Comparison of ENCODE assay signal across 11 cellular contexts in genomic region chr19:7701654-7702457, GRCh38. TPM values are rescaled to one million over a fixed set of nuclear protein-coding genes. Genes with fewer than 3 reads are reported as not detected.
DNase-seq lines count a peak whose midpoint lies in the region; ATAC-seq and TF ChIP-seq lines count a peak whose summit lies in the region.
"Had no signal": no experiment of that assay in that cellular context is flagged by ENCODE, and none has a peak within 500 bp of the region (broad histone marks: within the 10 kb centered on the region; RNA-seq: fewer than 3 reads in every experiment).

A gene with protein sequence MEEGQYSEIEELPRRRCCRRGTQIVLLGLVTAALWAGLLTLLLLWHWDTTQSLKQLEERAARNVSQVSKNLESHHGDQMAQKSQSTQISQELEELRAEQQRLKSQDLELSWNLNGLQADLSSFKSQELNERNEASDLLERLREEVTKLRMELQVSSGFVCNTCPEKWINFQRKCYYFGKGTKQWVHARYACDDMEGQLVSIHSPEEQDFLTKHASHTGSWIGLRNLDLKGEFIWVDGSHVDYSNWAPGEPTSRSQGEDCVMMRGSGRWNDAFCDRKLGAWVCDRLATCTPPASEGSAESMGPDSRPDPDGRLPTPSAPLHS (minus strand): TSS chr19:7702131. CDS start chr19:7699760, 2,371 bp downstream.

- TF ChIP-seq POLR2A in GM19193 (IDR thresholded peaks at IDR 0.05; ENCODE audit: extremely low read depth, insufficient read depth, insufficient read length) = peak; percentile 57

- H2BK15ac ChIP-seq in neuronal stem cell (ENCODE audit: low read length) = no peak within 1 kb of the TSS

- H3K4me1 ChIP-seq in CD8-positive, alpha-beta memory T cell (ENCODE audit: insufficient read depth, low read length) = peaks cover 29% of the 10 kb centered on the region
- no peaks in the 10 kb centered on the region for H3K4me1 ChIP-seq in neuronal stem cell (ENCODE audit: control insufficient read depth in 2 of 2, insufficient read depth in 1 of 2, low read depth in 1 of 2, low read length in 2 of 2)

- no peak within 1 kb of the TSS for H3K9ac ChIP-seq in neuronal stem cell (ENCODE audit: low read depth, low read length, poor library complexity)

- H3K27ac Mint-ChIP-seq in CD8-positive, alpha-beta memory T cell = peak within 1 kb of the TSS in 5 of 8 donors; percentile 21 to 79 (median 27)
- peak within 1 kb of the TSS; percentile 8 to 45 for H3K27ac Mint-ChIP-seq in T-cell

- peak; percentile 56 for ATAC-seq in HG02885 (IDR thresholded peaks at IDR 0.05; ENCODE audit: poor library complexity, unreplicated experiment)
- ATAC-seq in T-cell (replicated peaks in 1 of 4) = no peak

- peaks cover 22 to 39% (median 33%) of the 10 kb centered on the region in 3 donors for H3K4me1 Mint-ChIP-seq in CD8-positive, alpha-beta memory T cell
- H3K4me1 Mint-ChIP-seq in T-cell = peaks cover 41 to 58% (median 51%) of the 10 kb centered on the region in 3 donors
- H3K4me1 Mint-ChIP-seq: neural crest cell had no signal

- no peak within 1 kb of the TSS for H3K4me3 Mint-ChIP-seq in CD8-positive, alpha-beta memory T cell
- H3K4me3 Mint-ChIP-seq in T-cell = no peak within 1 kb of the TSS
- H3K4me3 Mint-ChIP-seq: neural crest cell had no signal

- H3K4me3 ChIP-seq in CD8-positive, alpha-beta memory T cell (ENCODE audit: low read length) = no peak within 1 kb of the TSS
- H3K4me3 ChIP-seq in neuronal stem cell (ENCODE audit: low read length in 2 of 2) = no peak within 1 kb of the TSS
- H3K4me3 ChIP-seq: SK-N-MC had no signal

- no peak within 1 kb of the TSS for H2AFZ ChIP-seq in neuronal stem cell (ENCODE audit: low read length)

- no peaks in the 10 kb centered on the region for H3K27me3 ChIP-seq in CD8-positive, alpha-beta memory T cell (ENCODE audit: insufficient read depth, low read length, poor library complexity, severe bottlenecking)
- H3K27me3 ChIP-seq in neuronal stem cell (ENCODE audit: control insufficient read depth in 3 of 3, insufficient read depth in 3 of 3, low read depth in 1 of 3, low read length in 3 of 3) = peaks cover 0 to 20% (median 2%) of the 10 kb centered on the region in 3 experiments

- no peak within 1 kb of the TSS for H3K18ac ChIP-seq in neuronal stem cell (ENCODE audit: low read length)

- POLR2A ChIA-PET in CD8-positive, alpha-beta memory T cell (lab: Charles Lee) = interaction anchor here (0.6 kb wide), 1 partner anchor 159 kb away, joined by 3 read pairs; no protein-coding TSS in a partner anchor
- POLR2A ChIA-PET in T-cell (lab: Charles Lee) = no interaction called here

- no peak within 1 kb of the TSS for H2BK12ac ChIP-seq in neuronal stem cell (ENCODE audit: low read length)

- H2BK120ac ChIP-seq in neuronal stem cell (ENCODE audit: low read depth, low read length) = no peak within 1 kb of the TSS

- no peaks in the 10 kb centered on the region for H3K36me3 Mint-ChIP-seq in CD8-positive, alpha-beta memory T cell
- no peaks in the 10 kb centered on the region for H3K36me3 Mint-ChIP-seq in T-cell

- H3K14ac ChIP-seq in neuronal stem cell (ENCODE audit: low read length) = no peak within 1 kb of the TSS

- H3K36me3 ChIP-seq in CD8-positive, alpha-beta memory T cell (ENCODE audit: insufficient read depth, low read length) = no peaks in the 10 kb centered on the region
- no peaks in the 10 kb centered on the region for H3K36me3 ChIP-seq in neuronal stem cell (replicated peaks in 1 of 2; ENCODE audit: control insufficient read depth in 2 of 2, insufficient read depth in 2 of 2, low read length in 2 of 2)

- H2BK5ac ChIP-seq in neuronal stem cell (ENCODE audit: low read length) = no peak within 1 kb of the TSS

- no peak within 1 kb of the TSS for H4K8ac ChIP-seq in neuronal stem cell (ENCODE audit: low read depth, low read length)

- peaks cover 3% of the 10 kb centered on the region for H3K79me1 ChIP-seq in neuronal stem cell (ENCODE audit: low read depth, low read length)

- H3K27ac ChIP-seq in CD8-positive, alpha-beta memory T cell (ENCODE audit: low read depth, low read length) = no peak within 1 kb of the TSS
- H3K27ac ChIP-seq in neuronal stem cell (replicated peaks; ENCODE audit: low read length) = no peak within 1 kb of the TSS
- H3K27ac ChIP-seq: SK-N-MC had no signal

- no CpG with 5 or more reads among the region's 20 CpGs for WGBS in neuronal stem cell (ENCODE audit: extremely low coverage in 2 of 2, insufficient read length in 2 of 2, insufficient replicate concordance in 1 of 2), 2 donors

- DNase-seq in CD8-positive, alpha-beta memory T cell = no peak
- DNase-seq in T-cell (no peak), medulla oblongata (ENCODE audit: extremely low spot score) (no peak), HUDEP-2 (lab: John Stamatoyannopoulos, UW; ENCODE audit: unreplicated experiment in 76 of 76) (no peak), activated gamma-delta T cell (lab: John Stamatoyannopoulos, UW) (no peak), neuronal stem cell (ENCODE audit: low spot score) (no peak)
- DNase-seq: IMR-90 had no signal

- no peak within 1 kb of the TSS for H2AK5ac ChIP-seq in neuronal stem cell (ENCODE audit: low read depth, low read length)

- no peak within 1 kb of the TSS for H4K91ac ChIP-seq in neuronal stem cell (ENCODE audit: low read depth, low read length, poor library complexity)

- no peak within 1 kb of the TSS for H3K23ac ChIP-seq in neuronal stem cell (ENCODE audit: low read depth, low read length, poor library complexity)

- H3K27me3 Mint-ChIP-seq in CD8-positive, alpha-beta memory T cell = peaks cover 13 to 20% of the 10 kb centered on the region in 2 donors
- H3K27me3 Mint-ChIP-seq in T-cell = peaks cover 3 to 10% of the 10 kb centered on the region in 2 donors

- no peaks in the 10 kb centered on the region for H3K9me3 ChIP-seq in CD8-positive, alpha-beta memory T cell (ENCODE audit: low read length)
- H3K9me3 ChIP-seq in neuronal stem cell (replicated peaks in 1 of 2; ENCODE audit: control insufficient read depth in 2 of 2, insufficient read depth in 1 of 2, low read depth in 1 of 2, low read length in 2 of 2) = no peaks in the 10 kb centered on the region

- no peaks in the 10 kb centered on the region for H3K9me3 Mint-ChIP-seq in CD8-positive, alpha-beta memory T cell
- H3K9me3 Mint-ChIP-seq in T-cell = no peaks in the 10 kb centered on the region
- H3K9me3 Mint-ChIP-seq: neural crest cell had no signal

- H3K4ac ChIP-seq in neuronal stem cell (ENCODE audit: low read length) = no peak within 1 kb of the TSS

- H3K4me2 ChIP-seq in neuronal stem cell (ENCODE audit: insufficient read depth, low read length, poor library complexity, severe bottlenecking) = no peak within 1 kb of the TSS

- CTCF ChIA-PET in CD8-positive, alpha-beta memory T cell (lab: Charles Lee) = no interaction called here
- CTCF ChIA-PET in T-cell (lab: Charles Lee) = no interaction called here

RNA-seq across cellular contexts. Expression of the gene that starts here (rescaled TPM):
- 1 to 10 TPM in 1 of 2 experiments, under 1 TPM in 1; 0.96 to 1.6 TPM for total RNA-seq in CD8-positive, alpha-beta memory T cell
- not detected for polyA plus RNA-seq in CD8-positive, alpha-beta memory T cell
- 1 to 10 TPM in 3 of 5 donors, under 1 TPM in 2; 0.90 to 2.5 (median 1.2) TPM for total RNA-seq in T-cell
- polyA plus RNA-seq in neuronal stem cell (2013, experiment 1 of 2) = 0.03 TPM
- not detected for polyA plus RNA-seq in neuronal stem cell (2013, experiment 2 of 2)
- total RNA-seq: IMR-90, neural crest cell had no signal
- polyA plus RNA-seq: IMR-90 had no signal
